30 cellular contexts compared by ENCODE assay signal in genomic region chr4:3945511-3946290, GRCh38.
"Had no signal": no experiment of that assay in that cellular context is flagged by ENCODE, and none has a peak within 500 bp of the region (broad histone marks: within the 10 kb centered on the region; RNA-seq: fewer than 3 reads in every experiment).

No MANE protein-coding gene starts in this region.

- H3K4me1 ChIP-seq: parathyroid adenoma, psoas muscle, right lobe of liver, sigmoid colon, testis, upper lobe of right lung, uterus had no signal

- H3K9me3 Mint-ChIP-seq: naive thymus-derived CD8-positive, alpha-beta T cell; natural killer cell treated with Interleukin-12 subunit alpha and Interleukin-12 subunit beta and Interleukin-15 and Interleukin-18, amount 100 ng/mL, for 72 hours; nephron progenitor cell; neural crest cell; stimulated activated memory B cell treated with anti-CD40 and anti-IgM and Interleukin-4, amounts not matched to agents 10 μg/mL and 1 μg/mL and 100 μg/mL, for 72 hours; stimulated activated naive CD8-positive, alpha-beta T cell treated with anti-CD3 and anti-CD28 coated beads, Interleukin-15, amount 100 ng/mL, for 72 hours; type B pancreatic cell had no signal

- H3K27ac ChIP-seq: ovary, parathyroid adenoma, psoas muscle, right lobe of liver, sigmoid colon, suprapubic skin, testis, tibial artery, transverse colon, upper lobe of right lung, uterus had no signal

- H3K4me3 Mint-ChIP-seq: naive thymus-derived CD8-positive, alpha-beta T cell; natural killer cell treated with Interleukin-12 subunit alpha and Interleukin-12 subunit beta and Interleukin-15 and Interleukin-18, amount 100 ng/mL, for 72 hours; nephron progenitor cell; neural crest cell; stimulated activated memory B cell treated with anti-CD40 and anti-IgM and Interleukin-4, amounts not matched to agents 10 μg/mL and 1 μg/mL and 100 μg/mL, for 72 hours; stimulated activated naive CD8-positive, alpha-beta T cell treated with anti-CD3 and anti-CD28 coated beads, Interleukin-15, amount 100 ng/mL, for 72 hours; type B pancreatic cell had no signal

- ATAC-seq: naive thymus-derived CD8-positive, alpha-beta T cell; natural killer cell treated with Interleukin-12 subunit alpha and Interleukin-12 subunit beta and Interleukin-15 and Interleukin-18, amount 100 ng/mL, for 72 hours; psoas muscle; right cardiac atrium; right lobe of liver; stimulated activated memory B cell treated with anti-CD40 and anti-IgM and Interleukin-4, amounts not matched to agents 10 μg/mL and 1 μg/mL and 100 μg/mL, for 72 hours; stimulated activated naive CD8-positive, alpha-beta T cell treated with anti-CD3 and anti-CD28 coated beads, Interleukin-15, amount 100 ng/mL, for 72 hours; stimulated activated naive CD8-positive, alpha-beta T cell treated with anti-CD3 and anti-CD28 coated beads, Interleukin-15, Interleukin-2, amounts not matched to agents 100 U/mL and 50 U/mL, for 24 hours; upper lobe of right lung had no signal

- FAIRE-seq: small intestine had no signal

- H2AFZ ChIP-seq: parathyroid adenoma had no signal

- H3K36me3 ChIP-seq: ovary, right lobe of liver, transverse colon, upper lobe of right lung, uterus had no signal

- H3K27me3 ChIP-seq: ovary, right lobe of liver, suprapubic skin, testis, transverse colon, upper lobe of right lung, uterus had no signal

- H3K9me3 ChIP-seq: ovary, psoas muscle, right lobe of liver, sigmoid colon, suprapubic skin, testis, tibial artery, transverse colon, upper lobe of right lung, uterus had no signal

- H3K27me3 Mint-ChIP-seq: type B pancreatic cell had no signal

- H3K27ac Mint-ChIP-seq: naive thymus-derived CD8-positive, alpha-beta T cell; natural killer cell treated with Interleukin-12 subunit alpha and Interleukin-12 subunit beta and Interleukin-15 and Interleukin-18, amount 100 ng/mL, for 72 hours; nephron progenitor cell; progenitor cell of endocrine pancreas; stimulated activated memory B cell treated with anti-CD40 and anti-IgM and Interleukin-4, amounts not matched to agents 10 μg/mL and 1 μg/mL and 100 μg/mL, for 72 hours; stimulated activated naive CD8-positive, alpha-beta T cell treated with anti-CD3 and anti-CD28 coated beads, Interleukin-15, amount 100 ng/mL, for 72 hours; type B pancreatic cell had no signal

- H3K79me2 ChIP-seq: parathyroid adenoma had no signal

- H3K4me3 ChIP-seq: ovary, psoas muscle, right lobe of liver, sigmoid colon, suprapubic skin, testis, tibial artery, transverse colon, upper lobe of right lung, uterus had no signal

- H3K9ac ChIP-seq: parathyroid adenoma had no signal

- DNase-seq: naive thymus-derived CD8-positive, alpha-beta T cell; nephron progenitor cell; occipital lobe; ovary; psoas muscle; right cardiac atrium; right lobe of liver; sigmoid colon; small intestine; stimulated activated CD4-positive, alpha-beta T cell treated with anti-CD3 and anti-CD28 coated beads, Interleukin-12 subunit alpha, Interleukin-12 subunit beta, amount 100 ng/mL, for 4 hours; stimulated activated CD4-positive, alpha-beta T cell treated with anti-CD3 and anti-CD28 coated beads, Interleukin-1b, Interleukin-23, amount 100 ng/mL, for 48 hours; stimulated activated CD4-positive, alpha-beta T cell treated with anti-CD3 and anti-CD28 coated beads, Interleukin-4, amount 100 ng/mL, for 1 hour; stimulated activated CD4-positive, alpha-beta T cell treated with anti-CD3 and anti-CD28 coated beads, Interleukin-4, amount 100 ng/mL, for 4 hours; stimulated activated CD8-positive, alpha-beta memory T cell treated with anti-CD3 and anti-CD28 coated beads, Interleukin-4, amount 100 ng/mL, for 48 hours; stimulated activated naive CD4-positive, alpha-beta T cell; stimulated activated naive CD8-positive, alpha-beta T cell treated with anti-CD3 and anti-CD28 coated beads, Interleukin-15, amount 100 ng/mL, for 72 hours; stimulated activated naive CD8-positive, alpha-beta T cell treated with anti-CD3 and anti-CD28 coated beads, Interleukin-15, Interleukin-2, amounts not matched to agents 100 U/mL and 50 U/mL, for 24 hours; substantia nigra; testis; tibial artery; transverse colon; upper lobe of right lung; uterus had no signal

- H3K36me3 Mint-ChIP-seq: natural killer cell treated with Interleukin-12 subunit alpha and Interleukin-12 subunit beta and Interleukin-15 and Interleukin-18, amount 100 ng/mL, for 72 hours; type B pancreatic cell had no signal
